8 cellular contexts compared by ENCODE assay signal in the genomic region with DNA sequence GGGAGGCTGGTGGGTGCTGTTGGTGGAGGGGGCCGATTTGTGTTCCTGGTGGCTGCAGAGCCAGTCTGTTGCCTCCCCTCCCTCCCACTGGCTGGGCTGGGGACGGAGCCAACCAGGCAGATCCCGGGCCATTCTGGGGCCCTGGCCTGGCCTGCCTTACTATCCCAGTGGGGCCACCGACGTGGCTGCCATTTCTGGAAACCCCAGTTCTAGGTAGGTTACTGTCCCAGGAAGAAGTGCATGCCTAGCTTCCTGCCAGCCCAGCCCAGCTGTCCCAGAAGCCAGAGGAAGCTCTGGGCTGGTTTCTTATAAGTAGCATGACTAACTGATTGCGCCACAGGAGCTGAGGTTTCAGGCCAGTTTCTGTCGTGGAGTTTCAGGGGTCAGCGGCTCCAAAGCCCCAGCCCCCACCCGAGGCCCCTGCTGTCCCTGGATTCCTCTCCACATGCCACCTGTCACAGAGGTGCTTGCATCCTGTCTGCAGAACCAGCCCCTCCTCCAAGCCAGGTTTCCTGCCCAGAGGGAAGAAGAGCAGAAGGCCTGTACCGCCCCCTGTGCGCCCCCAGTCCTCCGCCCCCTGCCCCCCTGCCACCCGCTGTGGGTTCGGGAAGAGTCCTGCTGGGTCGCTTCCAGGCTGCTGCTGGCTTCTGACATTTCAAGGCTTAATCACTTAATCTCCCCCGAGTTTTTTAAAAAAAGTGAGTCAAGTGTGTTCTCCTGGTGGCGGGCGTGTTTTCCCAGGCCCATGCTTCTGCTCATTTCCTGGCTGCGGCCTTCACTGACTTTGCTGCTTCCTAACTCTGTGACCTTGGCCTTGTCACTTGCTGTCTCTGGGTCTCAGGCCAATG. TPM values are rescaled to one million over a fixed set of nuclear protein-coding genes. Genes with fewer than 3 reads are reported as not detected.
A peak's percentile ranks its signal among the peaks of the same experiment; 100 is the strongest.
DNase-seq lines count a peak whose midpoint lies in the region; ATAC-seq, FAIRE-seq and TF ChIP-seq lines count a peak whose summit lies in the region.

No MANE protein-coding gene starts in this region.

- WGBS in pancreas, 2 donors: 34 to 45% methylated on average over 19 of the region's 19 CpGs

- H3K4me3 Mint-ChIP-seq in activated naive CD4-positive, alpha-beta T cell treated with anti-CD3 and anti-CD28 coated beads, Interleukin-2, amount 50 U/mL, for 24 hours: peak overlapping the region; percentile 74

- no peak for TF ChIP-seq CTCF in pancreas (IDR thresholded peaks at IDR 0.05)

- ATAC-seq in Right ventricle myocardium superior (ENCODE audit: poor library complexity): peak; percentile 82
- peak; percentile 55 to 81 (median 66) for ATAC-seq in pancreas
- ATAC-seq in GM19328 (IDR thresholded peaks at IDR 0.05; ENCODE audit: unreplicated experiment): no peak

- H3K27me3 Mint-ChIP-seq in activated naive CD4-positive, alpha-beta T cell treated with anti-CD3 and anti-CD28 coated beads, Interleukin-2, amount 50 U/mL, for 24 hours: no peaks in the 10 kb centered on the region

- in situ Hi-C loops in HAP-1 (cut with MboI; ENCODE audit: low sequenced_read_pairs): no loop called here

- H3K36me3 ChIP-seq in pancreas (peaks cover 0 to 3% (median 0%) of the 10 kb centered on the region in 3 donors), HAP-1 (replicated peaks) (no peaks in the 10 kb centered on the region; the same call in 1 of the 2 replicates)

- H3K9me3 ChIP-seq in pancreas (no peaks in the 10 kb centered on the region), HAP-1 (no peaks in the 10 kb centered on the region)

- intact Hi-C loops in Right ventricle myocardium superior (cut with DNase I): no loop called here
- intact Hi-C loops in pancreas (cut with DNase I): no loop called here

- no peaks in the 10 kb centered on the region for H3K9me3 Mint-ChIP-seq in activated naive CD4-positive, alpha-beta T cell treated with anti-CD3 and anti-CD28 coated beads, Interleukin-2, amount 50 U/mL, for 24 hours

- H3K4me3 ChIP-seq in pancreas (no peak overlapping the region), HAP-1 (no peak overlapping the region)

- peaks cover 0 to 58% (median 10%) of the 10 kb centered on the region in 3 donors for H3K4me1 ChIP-seq in pancreas
- no peaks in the 10 kb centered on the region for H3K4me1 ChIP-seq in HAP-1

- DNase-seq in activated T-cell treated with anti-CD3 and anti-CD28 coated beads for 1 hour (ENCODE audit: low read depth) (peak; percentile 20), activated T-cell treated with anti-CD3 and anti-CD28 coated beads for 4 hours (no peak), NOMO-1 treated with dmso at 0.1 percent for 144 hours (lab: John Stamatoyannopoulos, UW; ENCODE audit: unreplicated experiment) (peak; percentile 67), Right ventricle myocardium superior (peak; percentile 88), pancreas (peak in 5 of 6 donors; percentile 59 to 69 (median 68)), HAP-1 (ENCODE audit: low spot score in 2 of 2) (no peak)

- H3K36me3 Mint-ChIP-seq in activated naive CD4-positive, alpha-beta T cell treated with anti-CD3 and anti-CD28 coated beads, Interleukin-2, amount 50 U/mL, for 24 hours: peaks cover 24% of the 10 kb centered on the region

- no peaks in the 10 kb centered on the region for H3K27me3 ChIP-seq in pancreas
- no peaks in the 10 kb centered on the region for H3K27me3 ChIP-seq in HAP-1 (ENCODE audit: low read depth)

- peaks cover 82% of the 10 kb centered on the region for H3K4me1 Mint-ChIP-seq in activated naive CD4-positive, alpha-beta T cell treated with anti-CD3 and anti-CD28 coated beads, Interleukin-2, amount 50 U/mL, for 24 hours

- no peak for FAIRE-seq in pancreas (lab: Jason Lieb, UNC)

- peak overlapping the region; percentile 56 to 94 (median 84) for H3K27ac ChIP-seq in pancreas

- H3K27ac Mint-ChIP-seq in activated naive CD4-positive, alpha-beta T cell treated with anti-CD3 and anti-CD28 coated beads, Interleukin-2, amount 50 U/mL, for 24 hours: peak overlapping the region; percentile 97

RNA-seq across cellular contexts. Expression of gene IL4R, which starts 13.2 kb away (rescaled TPM):
- total RNA-seq in Right ventricle myocardium superior (8.2 TPM), pancreas (10 to 100 TPM; 16.0 to 58.7 (median 19.7) TPM)
- 10 to 100 TPM; 38.1 to 49.7 TPM for polyA plus RNA-seq in pancreas

RNA-seq across cellular contexts. Expression of gene NSMCE1, which starts 58.4 kb away (rescaled TPM):
- total RNA-seq in Right ventricle myocardium superior: 36.0 TPM
- 10 to 100 TPM; 27.6 to 37.7 (median 31.7) TPM for total RNA-seq in pancreas
- polyA plus RNA-seq in pancreas: 10 to 100 TPM; 30.0 to 37.9 TPM

Comparison
In these comparisons a context has a peak if more than half of its experiments do, and no peak if none do; other contexts are left out.
1. DNase-seq: peak in activated T-cell treated with anti-CD3 and anti-CD28 coated beads for 1 hour (single experiment), NOMO-1 treated with dmso at 0.1 percent for 144 hours (single experiment), Right ventricle myocardium superior (single experiment) and pancreas (5 of 6); none in activated T-cell treated with anti-CD3 and anti-CD28 coated beads for 4 hours (single experiment) and HAP-1 (0 of 2).